Comparison of ENCODE assay signal across 11 cellular contexts in the genomic region with DNA sequence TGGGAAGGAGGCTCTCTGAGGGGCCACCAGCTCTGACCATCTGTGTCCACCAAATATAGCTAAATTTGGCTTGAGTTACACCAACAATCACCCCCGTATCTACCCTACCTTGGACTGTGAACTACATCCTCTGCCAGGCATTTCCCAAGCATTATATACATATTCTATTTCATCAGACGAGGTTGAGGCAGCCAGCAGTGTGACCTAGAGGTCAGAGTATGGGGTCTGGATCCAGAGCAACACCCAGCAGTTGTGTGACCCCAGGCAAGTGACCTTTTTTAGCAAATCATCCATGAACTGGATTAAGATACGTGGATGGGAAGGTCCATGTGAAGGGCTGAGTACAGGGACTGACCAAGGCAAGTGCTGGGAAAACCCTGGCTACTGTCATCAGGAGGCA.
A peak's percentile ranks its signal among the peaks of the same experiment; 100 is the strongest.
DNase-seq lines count a peak whose midpoint lies in the region; ATAC-seq and TF ChIP-seq lines count a peak whose summit lies in the region.
"Had no signal": no experiment of that assay in that cellular context is flagged by ENCODE, and none has a peak within 500 bp of the region (broad histone marks: within the 10 kb centered on the region; RNA-seq: fewer than 3 reads in every experiment).

No MANE protein-coding gene starts in this region.

- TF ChIP-seq CTCF in RWPE1 (conservative IDR thresholded peaks at IDR 0.05; ENCODE audit: low read depth) = no peak
- TF ChIP-seq CTCF in CD14-positive monocyte (IDR thresholded peaks at IDR 0.05) = no peak
- TF ChIP-seq CTCF in thyroid gland (IDR thresholded peaks at IDR 0.05) = no peak

- H3K36me3 ChIP-seq in naive thymus-derived CD4-positive, alpha-beta T cell (ENCODE audit: control insufficient read depth in 2 of 3, insufficient read depth in 3 of 3, low read length in 3 of 3) = no peaks in the 10 kb centered on the region
- no peaks in the 10 kb centered on the region for H3K36me3 ChIP-seq in thyroid gland
- H3K36me3 ChIP-seq: BE2C had no signal

- CTCF ChIA-PET in RWPE1 (lab: Yijun Ruan, JAX) = no interaction called here
- CTCF ChIA-PET in naive thymus-derived CD4-positive, alpha-beta T cell (lab: Charles Lee) = no interaction called here

- no peaks in the 10 kb centered on the region for H3K4me1 ChIP-seq in naive thymus-derived CD4-positive, alpha-beta T cell (ENCODE audit: control insufficient read depth in 2 of 2, insufficient read depth in 2 of 2, low read length in 2 of 2)
- H3K4me1 ChIP-seq in thyroid gland = no peaks in the 10 kb centered on the region
- H3K4me1 ChIP-seq: BE2C had no signal

- H3K27ac ChIP-seq in RWPE1 (peak overlapping the region; percentile 99), thyroid gland (no peak overlapping the region)
- H3K27ac ChIP-seq in naive thymus-derived CD4-positive, alpha-beta T cell (ENCODE audit: low read depth, low read length) = no peak overlapping the region
- H3K27ac ChIP-seq: GM23248 had no signal

- H3K4me3 ChIP-seq in naive thymus-derived CD4-positive, alpha-beta T cell (ENCODE audit: low read length) = no peak overlapping the region
- H3K4me3 ChIP-seq in thyroid gland (replicated peaks in 1 of 3) = no peak overlapping the region
- H3K4me3 ChIP-seq: A549, GM12878, GM23248 had no signal

- peak; percentile 23 for ATAC-seq in left colon
- peak; percentile 9 for ATAC-seq in naive thymus-derived CD4-positive, alpha-beta T cell
- ATAC-seq: A549 had no signal

- intact Hi-C loops in left colon (cut with DNase I, micrococcal nuclease) = no loop called here
- intact Hi-C loops in naive thymus-derived CD4-positive, alpha-beta T cell (cut with micrococcal nuclease) = no loop called here
- intact Hi-C loops in posterior cingulate gyrus (cut with DNase I) = no loop called here
- intact Hi-C loops in CD14-positive monocyte (cut with micrococcal nuclease) = no loop called here
- intact Hi-C loops in thyroid gland (cut with DNase I) = no loop called here

- H3K9me3 ChIP-seq in naive thymus-derived CD4-positive, alpha-beta T cell (ENCODE audit: control insufficient read depth in 2 of 3, low read length in 3 of 3) = no peaks in the 10 kb centered on the region
- no peaks in the 10 kb centered on the region for H3K9me3 ChIP-seq in thyroid gland
- H3K9me3 ChIP-seq: A549, BE2C had no signal

- H3K36me3 Mint-ChIP-seq in naive thymus-derived CD4-positive, alpha-beta T cell = no peaks in the 10 kb centered on the region
- no peaks in the 10 kb centered on the region for H3K36me3 Mint-ChIP-seq in CD14-positive monocyte
- H3K36me3 Mint-ChIP-seq: CD4-positive, CD25-positive, alpha-beta regulatory T cell had no signal

- no peak for DNase-seq in RWPE1 (ENCODE audit: low spot score)
- no peak for DNase-seq in left colon
- DNase-seq in naive thymus-derived CD4-positive, alpha-beta T cell = no peak
- no peak for DNase-seq in posterior cingulate gyrus
- DNase-seq in CD14-positive monocyte (ENCODE audit: low spot score) = no peak
- DNase-seq in thyroid gland = no peak
- DNase-seq: BE2C; CD4-positive, CD25-positive, alpha-beta regulatory T cell; GM23248 had no signal

- 69 to 92% methylated on average over 3 of the region's 3 CpGs for WGBS in thyroid gland, 2 donors

- peaks cover 0 to 3% (median 0%) of the 10 kb centered on the region in 7 donors for H3K4me1 Mint-ChIP-seq in naive thymus-derived CD4-positive, alpha-beta T cell
- H3K4me1 Mint-ChIP-seq in CD14-positive monocyte = peaks cover 15% of the 10 kb centered on the region
- H3K4me1 Mint-ChIP-seq: CD4-positive, CD25-positive, alpha-beta regulatory T cell had no signal

- no peaks in the 10 kb centered on the region for H3K27me3 ChIP-seq in naive thymus-derived CD4-positive, alpha-beta T cell (ENCODE audit: control insufficient read depth in 2 of 2, insufficient read depth in 2 of 2, low read length in 2 of 2)
- H3K27me3 ChIP-seq in thyroid gland = no peaks in the 10 kb centered on the region
- H3K27me3 ChIP-seq: BE2C had no signal

- H3K27ac Mint-ChIP-seq in naive thymus-derived CD4-positive, alpha-beta T cell = no peak overlapping the region
- peak overlapping the region in 1 of 7 donors; percentile 61 for H3K27ac Mint-ChIP-seq in CD14-positive monocyte
- H3K27ac Mint-ChIP-seq: CD4-positive, CD25-positive, alpha-beta regulatory T cell had no signal

- no peak overlapping the region for H3K4me3 Mint-ChIP-seq in naive thymus-derived CD4-positive, alpha-beta T cell
- no peak overlapping the region for H3K4me3 Mint-ChIP-seq in CD14-positive monocyte
- H3K4me3 Mint-ChIP-seq: CD4-positive, CD25-positive, alpha-beta regulatory T cell had no signal

- POLR2A ChIA-PET in RWPE1 (lab: Yijun Ruan, JAX; ENCODE audit: low non-redundant PET) = no interaction called here
- POLR2A ChIA-PET in naive thymus-derived CD4-positive, alpha-beta T cell (lab: Charles Lee) = no interaction called here

- no peak for TF ChIP-seq POLR2A in thyroid gland (IDR thresholded peaks at IDR 0.05)

- H3K27me3 Mint-ChIP-seq in naive thymus-derived CD4-positive, alpha-beta T cell = no peaks in the 10 kb centered on the region
- peaks cover 0 to 5% (median 4%) of the 10 kb centered on the region in 3 donors for H3K27me3 Mint-ChIP-seq in CD14-positive monocyte (ENCODE audit: low read depth in 3 of 3)

- no peaks in the 10 kb centered on the region for H3K9me3 Mint-ChIP-seq in naive thymus-derived CD4-positive, alpha-beta T cell
- peaks cover 0 to 2% (median 0%) of the 10 kb centered on the region in 7 donors for H3K9me3 Mint-ChIP-seq in CD14-positive monocyte
- H3K9me3 Mint-ChIP-seq: CD4-positive, CD25-positive, alpha-beta regulatory T cell had no signal
